ENCODE assay signal across 19 cellular contexts in the genomic region with DNA sequence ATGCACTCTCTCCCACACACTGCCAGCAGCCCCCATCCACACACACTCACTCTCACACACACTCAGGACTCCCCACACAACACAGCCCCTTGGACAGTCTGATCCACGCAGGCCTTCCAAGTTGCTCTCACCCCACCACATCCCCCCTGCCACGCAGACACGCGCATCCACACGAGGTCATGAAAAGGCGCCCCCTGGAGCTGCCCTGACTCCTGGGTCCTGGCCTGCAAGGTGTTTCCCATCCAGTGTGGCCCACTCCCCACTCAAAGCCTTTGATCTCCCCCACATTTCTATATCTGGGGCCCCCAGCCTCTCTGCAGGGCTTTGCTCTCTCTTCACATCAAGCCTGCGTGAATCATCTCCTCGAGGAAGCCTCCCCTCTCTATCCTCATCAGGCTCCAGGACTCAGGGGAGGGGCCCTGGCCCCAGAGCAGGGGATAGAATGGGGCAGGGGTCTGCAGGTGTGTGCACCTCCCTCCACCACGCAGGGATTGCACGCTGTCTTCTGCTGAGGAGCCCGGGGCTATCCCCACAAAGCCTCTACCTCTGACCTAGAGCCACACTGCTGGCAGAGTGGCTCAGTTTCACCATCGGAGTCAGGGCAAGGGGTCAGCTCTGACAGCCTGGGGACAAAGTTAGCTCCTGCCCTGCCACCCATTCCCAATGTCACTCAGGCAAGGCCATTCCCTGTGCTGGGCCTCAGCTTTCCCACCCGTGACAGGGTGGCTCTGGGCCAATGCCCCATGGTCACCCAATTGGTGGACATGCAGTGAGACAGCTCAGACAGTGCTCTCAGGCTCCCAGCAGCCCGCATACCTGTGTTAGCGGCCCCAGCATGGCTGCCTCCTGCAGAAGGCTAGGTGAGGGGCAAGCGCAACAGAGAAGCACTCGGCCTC. TPM values are rescaled to one million over a fixed set of nuclear protein-coding genes. Genes with fewer than 3 reads are reported as not detected.
A peak's percentile ranks its signal among the peaks of the same experiment; 100 is the strongest.
DNase-seq lines count a peak whose midpoint lies in the region; ATAC-seq and TF ChIP-seq lines count a peak whose summit lies in the region.
"Had no signal": no experiment of that assay in that cellular context is flagged by ENCODE, and none has a peak within 500 bp of the region (broad histone marks: within the 10 kb centered on the region; RNA-seq: fewer than 3 reads in every experiment).

No MANE protein-coding gene starts in this region.

- peaks cover 41% of the 10 kb centered on the region for H3K4me1 ChIP-seq in cardiac muscle cell (ENCODE audit: low read depth)
- no peaks in the 10 kb centered on the region for H3K4me1 ChIP-seq in neural progenitor cell
- H3K4me1 ChIP-seq in upper lobe of right lung, result no peaks in the 10 kb centered on the region
- H3K4me1 ChIP-seq: stomach, vagina had no signal

- H3K27ac ChIP-seq in cardiac muscle cell, result peak overlapping the region; percentile 100
- no peak overlapping the region for H3K27ac ChIP-seq in neural progenitor cell
- no peak overlapping the region for H3K27ac ChIP-seq in upper lobe of right lung
- no peak overlapping the region for H3K27ac ChIP-seq in RWPE1
- H3K27ac ChIP-seq: GM23248, stomach, vagina had no signal

- peak; percentile 2 for DNase-seq in activated naive CD4-positive, alpha-beta T cell treated with anti-CD3 and anti-CD28 coated beads for 36 hours
- DNase-seq in activated naive CD4-positive, alpha-beta T cell (lab: John Stamatoyannopoulos, UW), result no peak
- DNase-seq in cardiac muscle cell (ENCODE audit: low read depth in 1 of 2, low spot score in 1 of 2) (no peak), neural progenitor cell (ENCODE audit: low spot score) (peak; percentile 1), upper lobe of right lung (peak; percentile 52), RWPE1 (ENCODE audit: low spot score) (no peak)
- DNase-seq: caudate nucleus; GM23248; NCI-H1417; NCI-H524 treated with DMSO at 0.1 percent for 48 hours; SHP77 treated with DMSO at 0.1 percent for 48 hours; stimulated activated CD4-positive, alpha-beta T cell treated with anti-CD3 and anti-CD28 coated beads, Interleukin-2, amount 100 ng/mL, for 48 hours; stomach had no signal

- H3K4me2 ChIP-seq in neural progenitor cell, result no peak overlapping the region

- no peak overlapping the region for H3K4me3 Mint-ChIP-seq in activated naive CD4-positive, alpha-beta T cell treated with anti-CD3 and anti-CD28 coated beads for 36 hours
- H3K4me3 Mint-ChIP-seq in neural progenitor cell, result peak overlapping the region; percentile 5
- H3K4me3 Mint-ChIP-seq: activated T-helper 1 cell treated with anti-CD3 and anti-CD28 coated beads, Interleukin-12 subunit alpha, Interleukin-12 subunit beta, Interleukin-2, Interleukin-4 antibody, amounts not matched to agents 30 ng/mL and 10 ng/mL and 1 ng/mL, durations not matched to agents 14 hours and 24 hours and 36 hours; CD14-positive monocyte had no signal

- intact Hi-C loops in activated naive CD4-positive, alpha-beta T cell treated with anti-CD3 and anti-CD28 coated beads for 36 hours (cut with micrococcal nuclease), result no loop called here
- intact Hi-C loops in upper lobe of right lung (cut with DNase I), result no loop called here

- no peak overlapping the region for H3K9ac ChIP-seq in neural progenitor cell
- H3K9ac ChIP-seq: GM23248 had no signal

- H4K20me1 ChIP-seq in neural progenitor cell (ENCODE audit: low read depth), result no peaks in the 10 kb centered on the region

- H3K36me3 ChIP-seq in cardiac muscle cell (peaks cover 48% of the 10 kb centered on the region), neural progenitor cell (no peaks in the 10 kb centered on the region), upper lobe of right lung (no peaks in the 10 kb centered on the region)
- H3K36me3 ChIP-seq: stomach, vagina had no signal

- no peaks in the 10 kb centered on the region for H3K4me1 Mint-ChIP-seq in activated naive CD4-positive, alpha-beta T cell treated with anti-CD3 and anti-CD28 coated beads for 36 hours (ENCODE audit: low read depth)
- peaks cover 24% of the 10 kb centered on the region for H3K4me1 Mint-ChIP-seq in neural progenitor cell
- H3K4me1 Mint-ChIP-seq: CD14-positive monocyte had no signal

- H3K4me3 ChIP-seq in cardiac muscle cell (no peak overlapping the region), neural progenitor cell (no peak overlapping the region), upper lobe of right lung (no peak overlapping the region)
- H3K4me3 ChIP-seq: GM23248, stomach, vagina had no signal

- no peak for ATAC-seq in upper lobe of right lung
- no peak for ATAC-seq in GM21526 (IDR thresholded peaks at IDR 0.05; ENCODE audit: low FRiP score, unreplicated experiment)
- no peak for ATAC-seq in HG02870 (IDR thresholded peaks at IDR 0.05; ENCODE audit: unreplicated experiment)

- no peaks in the 10 kb centered on the region for H3F3A ChIP-seq in neural progenitor cell (ENCODE audit: low read depth)

- POLR2A ChIA-PET in RWPE1 (lab: Yijun Ruan, JAX; ENCODE audit: low non-redundant PET), result no interaction called here

- H2AFZ ChIP-seq in neural progenitor cell (replicated peaks), result no peak overlapping the region
- H2AFZ ChIP-seq: GM23248 had no signal

- TF ChIP-seq CTCF in cardiac muscle cell (IDR thresholded peaks at IDR 0.05; ENCODE audit: low read depth, low read length) (no peak), neural progenitor cell (IDR thresholded peaks at IDR 0.05) (no peak), upper lobe of right lung (IDR thresholded peaks at IDR 0.05) (no peak), RWPE1 (conservative IDR thresholded peaks at IDR 0.05; ENCODE audit: low read depth) (no peak)

- H3K79me2 ChIP-seq in neural progenitor cell (ENCODE audit: low read depth), result no peaks in the 10 kb centered on the region

- no peaks in the 10 kb centered on the region for H3K36me3 Mint-ChIP-seq in activated naive CD4-positive, alpha-beta T cell treated with anti-CD3 and anti-CD28 coated beads for 36 hours (ENCODE audit: low read depth)
- H3K36me3 Mint-ChIP-seq in neural progenitor cell, result no peaks in the 10 kb centered on the region
- H3K36me3 Mint-ChIP-seq: CD14-positive monocyte had no signal

- H3K9me3 Mint-ChIP-seq in activated naive CD4-positive, alpha-beta T cell treated with anti-CD3 and anti-CD28 coated beads for 36 hours, result no peaks in the 10 kb centered on the region
- no peaks in the 10 kb centered on the region for H3K9me3 Mint-ChIP-seq in neural progenitor cell
- H3K9me3 Mint-ChIP-seq: activated T-helper 1 cell treated with anti-CD3 and anti-CD28 coated beads, Interleukin-12 subunit alpha, Interleukin-12 subunit beta, Interleukin-2, Interleukin-4 antibody, amounts not matched to agents 30 ng/mL and 10 ng/mL and 1 ng/mL, durations not matched to agents 14 hours and 24 hours and 36 hours had no signal

- no peaks in the 10 kb centered on the region for H3K9me3 ChIP-seq in cardiac muscle cell (ENCODE audit: low read depth)
- no peaks in the 10 kb centered on the region for H3K9me3 ChIP-seq in neural progenitor cell (ENCODE audit: low read depth)
- H3K9me3 ChIP-seq in upper lobe of right lung, result no peaks in the 10 kb centered on the region
- H3K9me3 ChIP-seq: stomach, vagina had no signal

- no peak overlapping the region for H3K27ac Mint-ChIP-seq in activated naive CD4-positive, alpha-beta T cell treated with anti-CD3 and anti-CD28 coated beads for 36 hours
- no peak overlapping the region for H3K27ac Mint-ChIP-seq in neural progenitor cell
- H3K27ac Mint-ChIP-seq: activated T-helper 1 cell treated with anti-CD3 and anti-CD28 coated beads, Interleukin-12 subunit alpha, Interleukin-12 subunit beta, Interleukin-2, Interleukin-4 antibody, amounts not matched to agents 30 ng/mL and 10 ng/mL and 1 ng/mL, durations not matched to agents 14 hours and 24 hours and 36 hours had no signal

- H3K27me3 Mint-ChIP-seq in activated naive CD4-positive, alpha-beta T cell treated with anti-CD3 and anti-CD28 coated beads for 36 hours (ENCODE audit: low read depth), result no peaks in the 10 kb centered on the region
- peaks cover 12% of the 10 kb centered on the region for H3K27me3 Mint-ChIP-seq in neural progenitor cell (ENCODE audit: insufficient read depth, low read depth)

- CTCF ChIA-PET in activated naive CD4-positive, alpha-beta T cell treated with anti-CD3 and anti-CD28 coated beads for 36 hours (lab: Charles Lee), result no interaction called here
- CTCF ChIA-PET in RWPE1 (lab: Yijun Ruan, JAX), result no interaction called here

- H3K27me3 ChIP-seq in cardiac muscle cell (no peaks in the 10 kb centered on the region), neural progenitor cell (no peaks in the 10 kb centered on the region), upper lobe of right lung (no peaks in the 10 kb centered on the region)
- H3K27me3 ChIP-seq: vagina had no signal

RNA-seq across cellular contexts. Expression of a gene that starts 6.4 kb away (rescaled TPM):
- total RNA-seq in activated naive CD4-positive, alpha-beta T cell treated with anti-CD3 and anti-CD28 coated beads for 36 hours, result not detected
- 2,390 and 3,091 TPM in 2 replicates for total RNA-seq in cardiac muscle cell
- polyA plus RNA-seq in cardiac muscle cell, result 2,590 and 3,027 TPM in 2 replicates
- total RNA-seq in neural progenitor cell (ENCODE audit: low replicate concordance), result not detected in 2 replicates
- total RNA-seq in upper lobe of right lung, result 3.8 TPM
- total RNA-seq: activated T-helper 1 cell treated with anti-CD3 and anti-CD28 coated beads, Interleukin-12 subunit alpha, Interleukin-12 subunit beta, Interleukin-2, Interleukin-4 antibody, amounts not matched to agents 30 ng/mL and 10 ng/mL and 1 ng/mL, durations not matched to agents 14 hours and 24 hours and 36 hours; frontal cortex; GM23248; vagina had no signal
- polyA plus RNA-seq: CD14-positive monocyte, GM23248 had no signal

RNA-seq across cellular contexts. Expression of a gene that starts 20.7 kb away (rescaled TPM):
- not detected for total RNA-seq in activated naive CD4-positive, alpha-beta T cell treated with anti-CD3 and anti-CD28 coated beads for 36 hours
- total RNA-seq in cardiac muscle cell, result 101 and 121 TPM in 2 replicates
- 112 and 164 TPM in 2 replicates for polyA plus RNA-seq in cardiac muscle cell
- total RNA-seq in neural progenitor cell (ENCODE audit: low replicate concordance), result 0.43 TPM in 1 of 2 replicates, not detected in the other
- total RNA-seq in upper lobe of right lung, result 14.9 TPM
- total RNA-seq: activated T-helper 1 cell treated with anti-CD3 and anti-CD28 coated beads, Interleukin-12 subunit alpha, Interleukin-12 subunit beta, Interleukin-2, Interleukin-4 antibody, amounts not matched to agents 30 ng/mL and 10 ng/mL and 1 ng/mL, durations not matched to agents 14 hours and 24 hours and 36 hours had no signal
- polyA plus RNA-seq: CD14-positive monocyte had no signal

Comparison
In these comparisons a context has a peak if more than half of its experiments do, and no peak if none do; other contexts are left out.
1. DNase-seq: peak in activated naive CD4-positive, alpha-beta T cell treated with anti-CD3 and anti-CD28 coated beads for 36 hours (single experiment), neural progenitor cell (single experiment) and upper lobe of right lung (single experiment); none in activated naive CD4-positive, alpha-beta T cell (0 of 4), cardiac muscle cell (0 of 2) and RWPE1 (single experiment).
2. RNA of a gene that starts 6.4 kb away (total RNA-seq): 2,390 to 3,091 TPM in cardiac muscle cell; 3.8 TPM in upper lobe of right lung (single experiment), not detected in activated naive CD4-positive, alpha-beta T cell treated with anti-CD3 and anti-CD28 coated beads for 36 hours and not detected in neural progenitor cell; every median in the first group is over 100 times any median in the second.
3. RNA of a gene that starts 20.7 kb away (total RNA-seq): 101 to 121 TPM in cardiac muscle cell and 14.9 TPM in upper lobe of right lung (single experiment); not detected in activated naive CD4-positive, alpha-beta T cell treated with anti-CD3 and anti-CD28 coated beads for 36 hours and 0.43 TPM in neural progenitor cell; every median in the first group is over 10 times any median in the second.